In genomic region chr15:70761931-70762468, GRCh38 we compare ENCODE assay signal across 8 cellular contexts. TPM values are rescaled to one million over a fixed set of nuclear protein-coding genes. Genes with fewer than 3 reads are reported as not detected.
DNase-seq lines count a peak whose midpoint lies in the region; ATAC-seq and TF ChIP-seq lines count a peak whose summit lies in the region.

No MANE protein-coding gene starts in this region.

- no peak overlapping the region for H3K27ac Mint-ChIP-seq in stimulated activated naive CD8-positive, alpha-beta T cell treated with anti-CD3 and anti-CD28 coated beads, Interleukin-15, Interleukin-2, amounts not matched to agents 100 ng/mL and 50 ng/mL, for 24 hours

- H3K36me3 Mint-ChIP-seq in stimulated activated naive CD8-positive, alpha-beta T cell treated with anti-CD3 and anti-CD28 coated beads, Interleukin-15, Interleukin-2, amounts not matched to agents 100 ng/mL and 50 ng/mL, for 24 hours (ENCODE audit: low read depth): no peaks in the 10 kb centered on the region

- H3K4me1 Mint-ChIP-seq in stimulated activated naive CD8-positive, alpha-beta T cell treated with anti-CD3 and anti-CD28 coated beads, Interleukin-15, Interleukin-2, amounts not matched to agents 100 ng/mL and 50 ng/mL, for 24 hours (ENCODE audit: low read depth): peaks cover 18% of the 10 kb centered on the region

- no peaks in the 10 kb centered on the region for H3K9me3 ChIP-seq in mucosa of stomach (ENCODE audit: control insufficient read depth, low read length)

- ATAC-seq in stimulated activated naive CD8-positive, alpha-beta T cell treated with anti-CD3 and anti-CD28 coated beads, Interleukin-15, Interleukin-2, amounts not matched to agents 100 U/mL and 50 U/mL, for 24 hours: no peak
- ATAC-seq in HG03469 (IDR thresholded peaks at IDR 0.05; ENCODE audit: unreplicated experiment): no peak

- H3K27me3 Mint-ChIP-seq in stimulated activated naive CD8-positive, alpha-beta T cell treated with anti-CD3 and anti-CD28 coated beads, Interleukin-15, Interleukin-2, amounts not matched to agents 100 ng/mL and 50 ng/mL, for 24 hours: peaks cover 50% of the 10 kb centered on the region

- H3K9me3 Mint-ChIP-seq in stimulated activated naive CD8-positive, alpha-beta T cell treated with anti-CD3 and anti-CD28 coated beads, Interleukin-15, Interleukin-2, amounts not matched to agents 100 ng/mL and 50 ng/mL, for 24 hours: no peaks in the 10 kb centered on the region

- H3K4me3 ChIP-seq in choroid plexus epithelial cell (ENCODE audit: low read depth, low read length) (peak overlapping the region; percentile 92), mucosa of stomach (ENCODE audit: low read length) (peak overlapping the region; percentile 91)

- no peaks in the 10 kb centered on the region for H3K27me3 ChIP-seq in mucosa of stomach (ENCODE audit: control insufficient read depth, insufficient read depth, low read length)

- H3K4me3 Mint-ChIP-seq in stimulated activated naive CD8-positive, alpha-beta T cell treated with anti-CD3 and anti-CD28 coated beads, Interleukin-15, Interleukin-2, amounts not matched to agents 100 ng/mL and 50 ng/mL, for 24 hours: peak overlapping the region; percentile 88

- H3K36me3 ChIP-seq in mucosa of stomach (ENCODE audit: control insufficient read depth, insufficient read depth, low read length): no peaks in the 10 kb centered on the region

- peaks cover 6% of the 10 kb centered on the region for H3K4me1 ChIP-seq in mucosa of stomach (ENCODE audit: control insufficient read depth, insufficient read depth, low read length)

- TF ChIP-seq CTCF in choroid plexus epithelial cell (conservative IDR thresholded peaks at IDR 0.05; ENCODE audit: low read depth, low read length): no peak

- DNase-seq in stimulated activated naive CD8-positive, alpha-beta T cell treated with anti-CD3 and anti-CD28 coated beads, Interleukin-15, Interleukin-2, amounts not matched to agents 100 U/mL and 50 U/mL, for 24 hours: no peak
- no peak for DNase-seq in choroid plexus epithelial cell (ENCODE audit: low read depth)
- no peak for DNase-seq in HK-2 (ENCODE audit: unreplicated experiment)
- no peak for DNase-seq in ureter (ENCODE audit: low spot score)
- no peak for DNase-seq in iPS-NIHi7 (ENCODE audit: extremely low spot score)

- peak overlapping the region; percentile 87 for H3K9ac ChIP-seq in mucosa of stomach (ENCODE audit: low read length)

RNA-seq across cellular contexts. Expression of gene UACA, which starts 1.4 kb away (rescaled TPM):
- total RNA-seq in ureter: 61.8 TPM
